ENCODE assay signal across 8 cellular contexts in genomic region chr3:197456271-197457091, GRCh38.
A peak's percentile ranks its signal among the peaks of the same experiment; 100 is the strongest.
DNase-seq lines count a peak whose midpoint lies in the region; ATAC-seq and TF ChIP-seq lines count a peak whose summit lies in the region.

No MANE protein-coding gene starts in this region.

- in situ Hi-C loops in astrocyte of the spinal cord (cut with HindIII; ENCODE audit: low sequenced_read_pairs) = no loop called here

- DNase-seq in AG09319 (ENCODE audit: extremely low read depth, low read depth) = peak; percentile 51
- DNase-seq in RKO (ENCODE audit: low spot score) = peak; percentile 94
- peak; percentile 90 for DNase-seq in astrocyte of the spinal cord (ENCODE audit: low read depth, low spot score)
- DNase-seq in skeletal muscle cell (ENCODE audit: low read depth) = peak; percentile 47
- DNase-seq in NCI-H1930 (lab: John Stamatoyannopoulos, UW) = no peak
- DNase-seq in DMS 273 treated with DMSO at 0.1 percent for 48 hours (lab: John Stamatoyannopoulos, UW) = no peak

- ATAC-seq in GM21619 (IDR thresholded peaks at IDR 0.05; ENCODE audit: unreplicated experiment) = peak; percentile 75

- H3K4me3 ChIP-seq in astrocyte of the spinal cord (ENCODE audit: low read depth, low read length) = peak overlapping the region; percentile 34
- H3K4me3 ChIP-seq in iPS-11a (ENCODE audit: low read depth, low read length) = peak overlapping the region; percentile 67
- H3K4me3 ChIP-seq in skeletal muscle cell (ENCODE audit: low read depth, low read length) = peak overlapping the region; percentile 47

- TF ChIP-seq CTCF in AG09319 (IDR thresholded peaks at IDR 0.05; ENCODE audit: low read depth, low read length) = no peak
- no peak for TF ChIP-seq CTCF in astrocyte of the spinal cord (IDR thresholded peaks at IDR 0.05; ENCODE audit: low read depth, low read length)

Comparison
In these comparisons a context has a peak if more than half of its experiments do, and no peak if none do; other contexts are left out.
1. DNase-seq: peak in AG09319 (single experiment), RKO (single experiment), astrocyte of the spinal cord (single experiment) and skeletal muscle cell (single experiment); none in NCI-H1930 (0 of 2) and DMS 273 treated with DMSO at 0.1 percent for 48 hours (single experiment).
2. Peak in every context shown above with its lines, with median percentiles within 50 percentile points of each other: H3K4me3 ChIP-seq.